Comparison of ENCODE assay signal across 1 cellular context in the genomic region with DNA sequence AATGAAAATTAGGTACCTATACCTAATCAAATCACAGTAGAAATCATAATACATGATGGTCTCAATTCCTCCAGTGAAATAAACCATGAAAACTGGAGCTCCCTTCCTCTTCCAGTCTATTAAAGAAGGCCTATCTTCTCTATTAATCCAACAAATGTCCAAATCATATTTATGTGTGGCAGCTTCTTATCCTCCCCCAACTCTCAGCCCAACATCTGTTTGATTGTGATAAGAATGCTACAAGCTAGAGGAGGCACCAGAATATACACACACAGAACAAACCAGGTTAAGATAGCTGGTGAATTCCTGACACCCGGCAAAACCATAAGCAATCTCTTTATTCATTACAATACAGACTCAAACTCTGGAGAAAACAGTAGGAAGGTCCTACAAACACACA.
TF ChIP-seq lines count a peak whose summit lies in the region.

No MANE protein-coding gene starts in this region.

TF ChIP-seq in K562, 482 proteins besides CTCF, POLR2A, EP300 and RAD21 (continued from another document):
- TF ChIP-seq, protein P1, sequence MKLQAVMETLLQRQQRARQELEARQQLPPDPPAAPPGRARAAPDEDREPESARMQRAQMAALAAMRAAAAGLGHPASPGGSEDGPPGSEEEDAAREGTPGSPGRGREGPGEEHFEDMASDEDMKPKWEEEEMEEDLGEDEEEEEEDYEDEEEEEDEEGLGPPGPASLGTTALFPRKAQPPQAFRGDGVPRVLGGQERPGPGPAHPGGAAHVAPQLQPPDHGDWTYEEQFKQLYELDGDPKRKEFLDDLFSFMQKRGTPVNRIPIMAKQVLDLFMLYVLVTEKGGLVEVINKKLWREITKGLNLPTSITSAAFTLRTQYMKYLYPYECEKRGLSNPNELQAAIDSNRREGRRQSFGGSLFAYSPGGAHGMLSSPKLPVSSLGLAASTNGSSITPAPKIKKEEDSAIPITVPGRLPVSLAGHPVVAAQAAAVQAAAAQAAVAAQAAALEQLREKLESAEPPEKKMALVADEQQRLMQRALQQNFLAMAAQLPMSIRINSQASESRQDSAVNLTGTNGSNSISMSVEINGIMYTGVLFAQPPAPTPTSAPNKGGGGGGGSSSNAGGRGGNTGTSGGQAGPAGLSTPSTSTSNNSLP (IDR thresholded peaks at IDR 0.05; ENCODE audit: borderline replicate concordance, low read depth, low read length): peak; percentile 90; the same call in 1 of the 2 replicates
- no peak for TF ChIP-seq KDM2B (CRISPR knock-in tag; IDR thresholded peaks at IDR 0.05)
- no peak for TF ChIP-seq SIN3B (IDR thresholded peaks at IDR 0.05; ENCODE audit: low read depth)
- peak; percentile 60; the same call in 1 of the 2 replicates for TF ChIP-seq POLR2AphosphoS5 (IDR thresholded peaks at IDR 0.05; ENCODE audit: control insufficient read depth, insufficient read depth, low read depth, low read length)
- TF ChIP-seq RBFOX2 (IDR thresholded peaks at IDR 0.05; ENCODE audit: low read depth, low read length): no peak
- TF ChIP-seq ZNF583 (CRISPR knock-in tag; IDR thresholded peaks at IDR 0.05): no peak
- TF ChIP-seq SMARCC2 (IDR thresholded peaks at IDR 0.05; ENCODE audit: low read depth): peak; percentile 85
- no peak for TF ChIP-seq ZNF584 (CRISPR knock-in tag; IDR thresholded peaks at IDR 0.05; ENCODE audit: low read depth)
- TF ChIP-seq MTA3 (IDR thresholded peaks at IDR 0.05; ENCODE audit: borderline replicate concordance): 0 out of 2 replicates have a peak, but pooled peaks have one; percentile 41
- TF ChIP-seq KLF16 (IDR thresholded peaks at IDR 0.05): peak; percentile 87
- no peak for TF ChIP-seq TBP (optimal IDR thresholded peaks at IDR 0.05; ENCODE audit: low read depth, low read length)
- TF ChIP-seq GATAD2B (IDR thresholded peaks at IDR 0.05; ENCODE audit: borderline replicate concordance): peak; percentile 12; the same call in 1 of the 2 replicates
- TF ChIP-seq EZH2 (IDR thresholded peaks at IDR 0.05; ENCODE audit: borderline replicate concordance, low read depth, low read length): no peak
- TF ChIP-seq, protein P2, sequence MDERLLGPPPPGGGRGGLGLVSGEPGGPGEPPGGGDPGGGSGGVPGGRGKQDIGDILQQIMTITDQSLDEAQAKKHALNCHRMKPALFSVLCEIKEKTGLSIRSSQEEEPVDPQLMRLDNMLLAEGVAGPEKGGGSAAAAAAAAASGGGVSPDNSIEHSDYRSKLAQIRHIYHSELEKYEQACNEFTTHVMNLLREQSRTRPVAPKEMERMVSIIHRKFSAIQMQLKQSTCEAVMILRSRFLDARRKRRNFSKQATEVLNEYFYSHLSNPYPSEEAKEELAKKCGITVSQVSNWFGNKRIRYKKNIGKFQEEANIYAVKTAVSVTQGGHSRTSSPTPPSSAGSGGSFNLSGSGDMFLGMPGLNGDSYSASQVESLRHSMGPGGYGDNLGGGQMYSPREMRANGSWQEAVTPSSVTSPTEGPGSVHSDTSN (CRISPR knock-in tag; IDR thresholded peaks at IDR 0.05; ENCODE audit: low read depth): no peak
- TF ChIP-seq, protein P2 (tag; conservative IDR thresholded peaks at IDR 0.05; ENCODE audit: low read depth): peak; percentile 94
- TF ChIP-seq, protein P3, sequence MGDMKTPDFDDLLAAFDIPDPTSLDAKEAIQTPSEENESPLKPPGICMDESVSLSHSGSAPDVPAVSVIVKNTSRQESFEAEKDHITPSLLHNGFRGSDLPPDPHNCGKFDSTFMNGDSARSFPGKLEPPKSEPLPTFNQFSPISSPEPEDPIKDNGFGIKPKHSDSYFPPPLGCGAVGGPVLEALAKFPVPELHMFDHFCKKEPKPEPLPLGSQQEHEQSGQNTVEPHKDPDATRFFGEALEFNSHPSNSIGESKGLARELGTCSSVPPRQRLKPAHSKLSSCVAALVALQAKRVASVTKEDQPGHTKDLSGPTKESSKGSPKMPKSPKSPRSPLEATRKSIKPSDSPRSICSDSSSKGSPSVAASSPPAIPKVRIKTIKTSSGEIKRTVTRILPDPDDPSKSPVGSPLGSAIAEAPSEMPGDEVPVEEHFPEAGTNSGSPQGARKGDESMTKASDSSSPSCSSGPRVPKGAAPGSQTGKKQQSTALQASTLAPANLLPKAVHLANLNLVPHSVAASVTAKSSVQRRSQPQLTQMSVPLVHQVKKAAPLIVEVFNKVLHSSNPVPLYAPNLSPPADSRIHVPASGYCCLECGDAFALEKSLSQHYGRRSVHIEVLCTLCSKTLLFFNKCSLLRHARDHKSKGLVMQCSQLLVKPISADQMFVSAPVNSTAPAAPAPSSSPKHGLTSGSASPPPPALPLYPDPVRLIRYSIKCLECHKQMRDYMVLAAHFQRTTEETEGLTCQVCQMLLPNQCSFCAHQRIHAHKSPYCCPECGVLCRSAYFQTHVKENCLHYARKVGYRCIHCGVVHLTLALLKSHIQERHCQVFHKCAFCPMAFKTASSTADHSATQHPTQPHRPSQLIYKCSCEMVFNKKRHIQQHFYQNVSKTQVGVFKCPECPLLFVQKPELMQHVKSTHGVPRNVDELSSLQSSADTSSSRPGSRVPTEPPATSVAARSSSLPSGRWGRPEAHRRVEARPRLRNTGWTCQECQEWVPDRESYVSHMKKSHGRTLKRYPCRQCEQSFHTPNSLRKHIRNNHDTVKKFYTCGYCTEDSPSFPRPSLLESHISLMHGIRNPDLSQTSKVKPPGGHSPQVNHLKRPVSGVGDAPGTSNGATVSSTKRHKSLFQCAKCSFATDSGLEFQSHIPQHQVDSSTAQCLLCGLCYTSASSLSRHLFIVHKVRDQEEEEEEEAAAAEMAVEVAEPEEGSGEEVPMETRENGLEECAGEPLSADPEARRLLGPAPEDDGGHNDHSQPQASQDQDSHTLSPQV (IDR thresholded peaks at IDR 0.05): no peak
- no peak for TF ChIP-seq TAF1 (IDR thresholded peaks at IDR 0.05; ENCODE audit: control insufficient read depth, extremely low read depth, insufficient read depth, low read length, severe bottlenecking)
- TF ChIP-seq CCNT2 (IDR thresholded peaks at IDR 0.05; ENCODE audit: borderline replicate concordance, extremely low read depth, insufficient read length, low read depth, low read length): peak; percentile 41
- TF ChIP-seq RNF2 (IDR thresholded peaks at IDR 0.05): 0 out of 2 replicates have a peak, but pooled peaks have one; percentile 27
- TF ChIP-seq ZNF239 (CRISPR knock-in tag; IDR thresholded peaks at IDR 0.05): no peak
- TF ChIP-seq, protein P4, sequence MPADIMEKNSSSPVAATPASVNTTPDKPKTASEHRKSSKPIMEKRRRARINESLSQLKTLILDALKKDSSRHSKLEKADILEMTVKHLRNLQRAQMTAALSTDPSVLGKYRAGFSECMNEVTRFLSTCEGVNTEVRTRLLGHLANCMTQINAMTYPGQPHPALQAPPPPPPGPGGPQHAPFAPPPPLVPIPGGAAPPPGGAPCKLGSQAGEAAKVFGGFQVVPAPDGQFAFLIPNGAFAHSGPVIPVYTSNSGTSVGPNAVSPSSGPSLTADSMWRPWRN (IDR thresholded peaks at IDR 0.05; ENCODE audit: low read depth): peak; percentile 67; the same call in 1 of the 2 replicates
- no peak for TF ChIP-seq ILK (tag; IDR thresholded peaks at IDR 0.05; ENCODE audit: borderline replicate concordance, low read depth)
- no peak for TF ChIP-seq HCFC1 (IDR thresholded peaks at IDR 0.05; ENCODE audit: low read depth, low read length)
- TF ChIP-seq, protein P5, sequence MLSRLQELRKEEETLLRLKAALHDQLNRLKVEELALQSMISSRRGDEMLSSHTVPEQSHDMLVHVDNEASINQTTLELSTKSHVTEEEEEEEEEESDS (CRISPR knock-in tag; IDR thresholded peaks at IDR 0.05): no peak
- TF ChIP-seq JUND (IDR thresholded peaks at IDR 0.05; ENCODE audit: borderline replicate concordance, low read depth, low read length): peak; percentile 25; the same call in 1 of the 2 replicates
- TF ChIP-seq JUND (tag; IDR thresholded peaks at IDR 0.05; ENCODE audit: borderline replicate concordance, low read depth, low read length): peak; percentile 53; the same call in 1 of the 3 replicates
- TF ChIP-seq HSF4 (CRISPR knock-in tag; IDR thresholded peaks at IDR 0.05; ENCODE audit: borderline replicate concordance): no peak
- no peak for TF ChIP-seq NCOA4 (IDR thresholded peaks at IDR 0.05; ENCODE audit: partially characterized antibody)
- TF ChIP-seq, protein P6, sequence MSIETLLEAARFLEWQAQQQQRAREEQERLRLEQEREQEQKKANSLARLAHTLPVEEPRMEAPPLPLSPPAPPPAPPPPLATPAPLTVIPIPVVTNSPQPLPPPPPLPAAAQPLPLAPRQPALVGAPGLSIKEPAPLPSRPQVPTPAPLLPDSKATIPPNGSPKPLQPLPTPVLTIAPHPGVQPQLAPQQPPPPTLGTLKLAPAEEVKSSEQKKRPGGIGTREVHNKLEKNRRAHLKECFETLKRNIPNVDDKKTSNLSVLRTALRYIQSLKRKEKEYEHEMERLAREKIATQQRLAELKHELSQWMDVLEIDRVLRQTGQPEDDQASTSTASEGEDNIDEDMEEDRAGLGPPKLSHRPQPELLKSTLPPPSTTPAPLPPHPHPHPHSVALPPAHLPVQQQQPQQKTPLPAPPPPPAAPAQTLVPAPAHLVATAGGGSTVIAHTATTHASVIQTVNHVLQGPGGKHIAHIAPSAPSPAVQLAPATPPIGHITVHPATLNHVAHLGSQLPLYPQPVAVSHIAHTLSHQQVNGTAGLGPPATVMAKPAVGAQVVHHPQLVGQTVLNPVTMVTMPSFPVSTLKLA (conservative IDR thresholded peaks at IDR 0.05): no peak
- TF ChIP-seq PHB (CRISPR knock-in tag; IDR thresholded peaks at IDR 0.05): no peak
- peak in 1 of 2 experiments; percentile 55; a peak in 1 of 4 replicates for TF ChIP-seq HDAC1 (IDR thresholded peaks at IDR 0.05)
- no peak for TF ChIP-seq SAFB2 (IDR thresholded peaks at IDR 0.05; ENCODE audit: borderline replicate concordance, low read depth, low read length, severe bottlenecking)
- peak; percentile 91 for TF ChIP-seq CBFA2T3 (IDR thresholded peaks at IDR 0.05)
- peak; percentile 79; the same call in 1 of the 2 replicates for TF ChIP-seq FOXM1 (IDR thresholded peaks at IDR 0.05; ENCODE audit: low read depth)
- TF ChIP-seq FOXM1 (CRISPR knock-in tag; IDR thresholded peaks at IDR 0.05; ENCODE audit: low read depth): no peak
TF ChIP-seq in K562: peak in this region for 61.
